Comparison of ENCODE assay signal across 12 cellular contexts in the genomic region with DNA sequence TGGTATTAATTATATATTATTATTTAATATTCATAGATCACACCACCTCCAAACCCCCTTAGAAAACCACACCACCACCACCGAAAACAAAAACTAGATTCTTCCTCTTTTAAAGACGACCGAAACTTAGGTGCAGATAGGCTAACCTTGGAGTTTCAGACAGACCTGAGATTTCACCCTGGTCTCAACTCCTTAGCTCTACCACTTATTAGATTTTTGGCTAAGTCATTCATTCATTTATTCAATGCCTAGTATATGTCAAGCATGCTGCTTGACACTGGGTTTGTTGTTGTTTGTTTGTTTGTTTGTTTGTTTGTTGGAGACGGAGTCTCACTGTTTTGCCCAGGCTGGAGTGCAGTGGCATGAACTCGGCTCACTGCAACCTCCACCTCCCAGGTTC. TPM values are rescaled to one million over a fixed set of nuclear protein-coding genes. Genes with fewer than 3 reads are reported as not detected.
A peak's percentile ranks its signal among the peaks of the same experiment; 100 is the strongest.
DNase-seq lines count a peak whose midpoint lies in the region; ATAC-seq, FAIRE-seq and TF ChIP-seq lines count a peak whose summit lies in the region.
"Had no signal": no experiment of that assay in that cellular context is flagged by ENCODE, and none has a peak within 500 bp of the region (broad histone marks: within the 10 kb centered on the region; RNA-seq: fewer than 3 reads in every experiment).

No MANE protein-coding gene starts in this region.

- no peaks in the 10 kb centered on the region for H3K27me3 ChIP-seq in GM12878 (replicated peaks in 1 of 2; ENCODE audit: control insufficient read depth in 2 of 2, insufficient read depth in 2 of 2, low read length in 1 of 2)
- no peaks in the 10 kb centered on the region for H3K27me3 ChIP-seq in MG63
- H3K27me3 ChIP-seq: vagina had no signal

- no peaks in the 10 kb centered on the region for H3K36me3 ChIP-seq in GM12878 (ENCODE audit: control insufficient read depth in 2 of 2, insufficient read depth in 2 of 2, low read length in 1 of 2)
- H3K36me3 ChIP-seq in MG63 = no peaks in the 10 kb centered on the region
- H3K36me3 ChIP-seq: vagina had no signal

- RAD21 ChIA-PET in GM12878 (lab: Charles Lee; ENCODE audit: unreplicated experiment) = interaction anchor here (0.8 to 4.3 kb wide), 16 partner anchors 8 to 156 kb away, joined by 4 to 25 read pairs (median 7); a partner anchor contains a TSS

- POLR2A ChIA-PET in GM12878 (lab: Charles Lee) = interaction anchor here (0.7 to 2.4 kb wide), 11 partner anchors 8 to 140 kb away, joined by 3 to 6 read pairs (median 4); no protein-coding TSS in a partner anchor

- DNase-seq in GM12878 (ENCODE audit: low read depth, low spot score) (no peak), left colon (no peak), GF-D8 (lab: John Stamatoyannopoulos, UW) (no peak), MG63 (no peak), NCI-H446 (lab: John Stamatoyannopoulos, UW) (no peak)
- DNase-seq: Calu3, midbrain had no signal

- no peak for TF ChIP-seq CTCF in GM12878 (IDR thresholded peaks at IDR 0.05 in 2 of 3, conservative IDR thresholded peaks at IDR 0.05 in 1 of 3; ENCODE audit: control insufficient read depth in 2 of 3, extremely low read depth in 1 of 3, insufficient read depth in 1 of 3, low read depth in 3 of 3, low read length in 3 of 3)

- no peaks in the 10 kb centered on the region for H3K9me3 ChIP-seq in GM12878 (replicated peaks; ENCODE audit: control insufficient read depth, insufficient read depth, low read length)
- no peaks in the 10 kb centered on the region for H3K9me3 ChIP-seq in MG63
- H3K9me3 ChIP-seq: vagina had no signal

- TF ChIP-seq RAD21 in GM12878 (IDR thresholded peaks at IDR 0.05; ENCODE audit: insufficient read depth, low read depth, low read length) = no peak

- no peaks in the 10 kb centered on the region for H4K20me1 ChIP-seq in GM12878 (ENCODE audit: control insufficient read depth, insufficient read depth)

- CTCF ChIA-PET in GM12878 (lab: Yijun Ruan, JAX) = interaction anchor here (0.7 to 2.5 kb wide), 16 partner anchors 11 to 153 kb away, joined by 3 to 16 read pairs (median 4); no protein-coding TSS in a partner anchor

- H3K4me3 ChIP-seq in GM12878 (peak overlapping the region; percentile 14; the same call in 1 of the 2 replicates), MG63 (no peak overlapping the region)
- H3K4me3 ChIP-seq: vagina had no signal

- H2AFZ ChIP-seq in GM12878 (ENCODE audit: control insufficient read depth, low read depth, low read length) = no peak overlapping the region

- intact Hi-C loops in GM12878 (cut with micrococcal nuclease; ENCODE audit: unreplicated experiment) = loop anchor here (2.0 kb wide), 1 partner anchor 14 kb away; no protein-coding TSS in a partner anchor
- intact Hi-C loops in left colon (cut with DNase I, micrococcal nuclease) = no loop called here

- no peak for TF ChIP-seq POLR2A in GM12878 (IDR thresholded peaks at IDR 0.05; ENCODE audit: low read depth, low read length)

- in situ Hi-C loops in GM12878 (cut with MboI) = loop anchor here (25.0 kb wide), 1 partner anchor 1296 kb away; a partner anchor contains a TSS

- no TSS peak for BruUV-seq in GM12878 (replicated peaks; lab: Mats Ljungman, UMichigan)

- H3K79me2 ChIP-seq in GM12878 (ENCODE audit: control insufficient read depth, insufficient read depth, low read length) = no peaks in the 10 kb centered on the region

- peak overlapping the region; percentile 12; the same call in 1 of the 2 replicates for H3K4me2 ChIP-seq in GM12878 (ENCODE audit: control insufficient read depth, insufficient read depth)

- no peak overlapping the region for H3K27ac ChIP-seq in GM12878 (ENCODE audit: control insufficient read depth, insufficient read depth)
- H3K27ac ChIP-seq: vagina had no signal

- FAIRE-seq in GM12878 (lab: Jason Lieb, UNC) = peak; percentile 98
- FAIRE-seq: endometrium had no signal

- WGBS in GM12878 (ENCODE audit: insufficient coverage, insufficient replicate concordance, low lambda C conversion rate, missing lambda C conversion rate) = 15% methylated on average over 5 of the region's 5 CpGs

- ATAC-seq in GM18909 (IDR thresholded peaks at IDR 0.05; ENCODE audit: poor library complexity, unreplicated experiment) (peak; percentile 93), GM21619 (IDR thresholded peaks at IDR 0.05; ENCODE audit: unreplicated experiment) (peak; percentile 90), HG03108 (IDR thresholded peaks at IDR 0.05; ENCODE audit: unreplicated experiment) (peak; percentile 82), GM12878 (peak; percentile 92), left colon (no peak)

- SMC1A ChIA-PET in GM12878 (lab: Charles Lee; ENCODE audit: uncharacterized antibody, unreplicated experiment) = interaction anchor here (0.6 to 5.9 kb wide), 31 partner anchors 8 to 157 kb away, joined by 3 to 28 read pairs (median 6); no protein-coding TSS in a partner anchor

- H3K4me1 ChIP-seq in GM12878 (ENCODE audit: control insufficient read depth, insufficient read depth, low read length) = peaks cover 27% of the 10 kb centered on the region

- no peak overlapping the region for H3K9ac ChIP-seq in GM12878 (ENCODE audit: control insufficient read depth, insufficient read depth, low read length)

- no peak for TF ChIP-seq EP300 in GM12878 (IDR thresholded peaks at IDR 0.05; ENCODE audit: borderline replicate concordance in 1 of 2, control insufficient read depth in 1 of 2, low read depth in 2 of 2, low read length in 2 of 2)

TF ChIP-seq in GM12878, 131 proteins besides CTCF, POLR2A, EP300 and RAD21 (continues in another document):
- 0 out of 2 replicates have a peak, but pooled peaks have one; percentile 16 for TF ChIP-seq IKZF1 (conservative IDR thresholded peaks at IDR 0.05)
- TF ChIP-seq NR2F1 (conservative IDR thresholded peaks at IDR 0.05) = 0 out of 2 replicates have a peak, but pooled peaks have one; percentile 28
- TF ChIP-seq, protein P1, sequence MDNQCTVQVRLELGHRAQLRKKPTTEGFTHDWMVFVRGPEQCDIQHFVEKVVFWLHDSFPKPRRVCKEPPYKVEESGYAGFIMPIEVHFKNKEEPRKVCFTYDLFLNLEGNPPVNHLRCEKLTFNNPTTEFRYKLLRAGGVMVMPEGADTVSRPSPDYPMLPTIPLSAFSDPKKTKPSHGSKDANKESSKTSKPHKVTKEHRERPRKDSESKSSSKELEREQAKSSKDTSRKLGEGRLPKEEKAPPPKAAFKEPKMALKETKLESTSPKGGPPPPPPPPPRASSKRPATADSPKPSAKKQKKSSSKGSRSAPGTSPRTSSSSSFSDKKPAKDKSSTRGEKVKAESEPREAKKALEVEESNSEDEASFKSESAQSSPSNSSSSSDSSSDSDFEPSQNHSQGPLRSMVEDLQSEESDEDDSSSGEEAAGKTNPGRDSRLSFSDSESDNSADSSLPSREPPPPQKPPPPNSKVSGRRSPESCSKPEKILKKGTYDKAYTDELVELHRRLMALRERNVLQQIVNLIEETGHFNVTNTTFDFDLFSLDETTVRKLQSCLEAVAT (IDR thresholded peaks at IDR 0.05) = peak; percentile 47; the same call in 1 of the 2 replicates
- TF ChIP-seq NFIC (IDR thresholded peaks at IDR 0.05; ENCODE audit: low read depth, low read length) = peak; percentile 42; the same call in 1 of the 2 replicates
- TF ChIP-seq DPF2 (IDR thresholded peaks at IDR 0.05) = peak; percentile 46; the same call in 1 of the 2 replicates
- TF ChIP-seq, protein P2, sequence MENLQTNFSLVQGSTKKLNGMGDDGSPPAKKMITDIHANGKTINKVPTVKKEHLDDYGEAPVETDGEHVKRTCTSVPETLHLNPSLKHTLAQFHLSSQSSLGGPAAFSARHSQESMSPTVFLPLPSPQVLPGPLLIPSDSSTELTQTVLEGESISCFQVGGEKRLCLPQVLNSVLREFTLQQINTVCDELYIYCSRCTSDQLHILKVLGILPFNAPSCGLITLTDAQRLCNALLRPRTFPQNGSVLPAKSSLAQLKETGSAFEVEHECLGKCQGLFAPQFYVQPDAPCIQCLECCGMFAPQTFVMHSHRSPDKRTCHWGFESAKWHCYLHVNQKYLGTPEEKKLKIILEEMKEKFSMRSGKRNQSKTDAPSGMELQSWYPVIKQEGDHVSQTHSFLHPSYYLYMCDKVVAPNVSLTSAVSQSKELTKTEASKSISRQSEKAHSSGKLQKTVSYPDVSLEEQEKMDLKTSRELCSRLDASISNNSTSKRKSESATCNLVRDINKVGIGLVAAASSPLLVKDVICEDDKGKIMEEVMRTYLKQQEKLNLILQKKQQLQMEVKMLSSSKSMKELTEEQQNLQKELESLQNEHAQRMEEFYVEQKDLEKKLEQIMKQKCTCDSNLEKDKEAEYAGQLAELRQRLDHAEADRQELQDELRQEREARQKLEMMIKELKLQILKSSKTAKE (IDR thresholded peaks at IDR 0.05; ENCODE audit: low read depth, poor library complexity, severe bottlenecking) = peak; percentile 55
- TF ChIP-seq HDGF (IDR thresholded peaks at IDR 0.05) = peak; percentile 85
- peak; percentile 84 for TF ChIP-seq RUNX3 (IDR thresholded peaks at IDR 0.05; ENCODE audit: low read length)

RNA-seq across cellular contexts. Expression of a gene that starts 9.5 kb away (rescaled TPM):
- 264 and 275 TPM in 2 replicates for total RNA-seq in GM12878 (2013; cell fraction: nucleolus; rRNA removed)
- total RNA-seq in GM12878 (2014; rRNA removed) = 36.3 and 41.1 TPM in 2 replicates
- 36.0 and 36.2 TPM in 2 replicates for total RNA-seq in GM12878 (2014; rRNA removed; fragmentation: Illumina TruSeq; extraction: Trizol)
- 24.9 and 25.6 TPM in 2 replicates for total RNA-seq in GM12878 (2021)
- polyA plus RNA-seq in GM12878 (2011; ENCODE audit: low read depth) = 2.5 TPM
- polyA plus RNA-seq in GM12878 (2011; rRNA removed) = 84.6 and 87.0 TPM in 2 replicates
- polyA plus RNA-seq in GM12878 (2011; cell fraction: cytosol; rRNA removed) = 37.7 and 39.0 TPM in 2 replicates
- polyA plus RNA-seq in GM12878 (2011; cell fraction: nucleus; rRNA removed) = 123 and 134 TPM in 2 replicates
- polyA plus RNA-seq in GM12878 (2012) = 7.6 and 8.8 TPM in 2 replicates
- 27.3 and 35.5 TPM in 2 replicates for polyA plus RNA-seq in GM12878 (2014; fragmentation: Illumina TruSeq; extraction: Trizol)
- 1 to 10 TPM; 5.4 to 8.6 TPM for polyA plus RNA-seq in GM12878 (2014; fragmentation: Nextera tagmentation; extraction: Ambion mirVana)
- 18.2 and 24.6 TPM in 2 replicates for polyA plus RNA-seq in GM12878 (2014; rRNA removed)
- polyA plus RNA-seq in GM12878 (2016; fragmentation: Nextera tagmentation; extraction: Ambion mirVana) = 10 to 100 TPM in 1 of 2 experiments, 1 to 10 TPM in 1; 3.3 to 11.3 TPM
- polyA minus RNA-seq in GM12878 (2011; rRNA and poly(A)+ RNA removed) = 131 and 158 TPM in 2 replicates
- polyA minus RNA-seq in GM12878 (2011; cell fraction: cytosol; rRNA and poly(A)+ RNA removed) = 27.3 and 36.6 TPM in 2 replicates
- polyA minus RNA-seq in GM12878 (2011; cell fraction: nucleus; rRNA and poly(A)+ RNA removed) = 180 and 273 TPM in 2 replicates
- 10 to 100 TPM; 56.9 to 63.1 TPM for total RNA-seq in left colon
- total RNA-seq in MG63 (2014; rRNA removed; shearing (Covaris generic); ENCODE audit: low replicate concordance) = 6.1 and 8.4 TPM in 2 replicates
